ENCODE assay signal across 14 cellular contexts in genomic region chr5:96952118-96952750, GRCh38. TPM values are rescaled to one million over a fixed set of nuclear protein-coding genes. Genes with fewer than 3 reads are reported as not detected.
DNase-seq lines count a peak whose midpoint lies in the region; ATAC-seq, FAIRE-seq and TF ChIP-seq lines count a peak whose summit lies in the region.
"Had no signal": no experiment of that assay in that cellular context is flagged by ENCODE, and none has a peak within 500 bp of the region (broad histone marks: within the 10 kb centered on the region; RNA-seq: fewer than 3 reads in every experiment).

No MANE protein-coding gene starts in this region.

- H3F3A ChIP-seq in SU-DHL-6 (ENCODE audit: insufficient read depth) (peaks cover 45% of the 10 kb centered on the region), MM.1S (ENCODE audit: insufficient read depth, low read length) (0 out of 2 replicates have a peak, but pooled peaks cover under 1% of the 10 kb centered on the region)

- H3K4me3 Mint-ChIP-seq in CD8-positive, alpha-beta T cell: no peak overlapping the region
- H3K4me3 Mint-ChIP-seq in natural killer cell: no peak overlapping the region

- TF ChIP-seq EP300 in esophagus muscularis mucosa (IDR thresholded peaks at IDR 0.05): no peak

- no peak for TF ChIP-seq POLR2A in esophagus muscularis mucosa (IDR thresholded peaks at IDR 0.05; ENCODE audit: low read depth)
- no peak for TF ChIP-seq POLR2A in GM12891 (IDR thresholded peaks at IDR 0.05; ENCODE audit: low read depth, low read length)

- 68% methylated on average over 3 of the region's 3 CpGs for WGBS in esophagus muscularis mucosa

- no peak overlapping the region for H3K4me3 ChIP-seq in CD8-positive, alpha-beta T cell (ENCODE audit: low read depth, low read length)
- no peak overlapping the region for H3K4me3 ChIP-seq in SU-DHL-6 (ENCODE audit: insufficient read depth, low read length, poor library complexity, severe bottlenecking)
- no peak overlapping the region for H3K4me3 ChIP-seq in esophagus muscularis mucosa
- no peak overlapping the region for H3K4me3 ChIP-seq in MM.1S (ENCODE audit: low read length)
- no peak overlapping the region for H3K4me3 ChIP-seq in effector memory CD4-positive, alpha-beta T cell (ENCODE audit: insufficient read depth, low read depth, low read length, poor library complexity, severe bottlenecking)
- H3K4me3 ChIP-seq: BLaER1, prostate gland had no signal

- H2AFZ ChIP-seq in SU-DHL-6 (ENCODE audit: low read depth, low read length, severe bottlenecking) (no peak overlapping the region), MM.1S (ENCODE audit: low read length) (no peak overlapping the region)

- no peak for ATAC-seq in CD8-positive, alpha-beta T cell
- no peak for ATAC-seq in natural killer cell

- peak overlapping the region; percentile 28 for H3K4me2 ChIP-seq in SU-DHL-6 (ENCODE audit: low read depth, low read length, poor library complexity, severe bottlenecking)
- no peak overlapping the region for H3K4me2 ChIP-seq in MM.1S (ENCODE audit: low read depth, low read length)
- H3K4me2 ChIP-seq: BLaER1 had no signal

- H3K9me2 ChIP-seq in SU-DHL-6 (replicated peaks; ENCODE audit: insufficient read depth, low read length) (no peaks in the 10 kb centered on the region), MM.1S (replicated peaks; ENCODE audit: insufficient read depth, low read length) (no peaks in the 10 kb centered on the region)

- TF ChIP-seq CTCF in CD8-positive, alpha-beta T cell (IDR thresholded peaks at IDR 0.05): no peak
- TF ChIP-seq CTCF in SU-DHL-6 (IDR thresholded peaks at IDR 0.05; ENCODE audit: insufficient read depth, low read length, poor library complexity, severe bottlenecking) (no peak), esophagus muscularis mucosa (IDR thresholded peaks at IDR 0.05) (no peak), natural killer cell (IDR thresholded peaks at IDR 0.05) (no peak), MM.1S (IDR thresholded peaks at IDR 0.05; ENCODE audit: low read length) (no peak)

- CTCF ChIA-PET in CD8-positive, alpha-beta T cell (lab: Charles Lee): interaction anchor here (0.7 kb wide), 1 partner anchor 57 kb away, joined by 3 read pairs; no protein-coding TSS in a partner anchor

- no peak for DNase-seq in CD8-positive, alpha-beta T cell
- no peak for DNase-seq in esophagus muscularis mucosa (ENCODE audit: extremely low spot score)
- no peak for DNase-seq in natural killer cell
- DNase-seq in MM.1S: no peak
- DNase-seq in NCI-H82 treated with DMSO at 0.1 percent for 48 hours (lab: John Stamatoyannopoulos, UW; ENCODE audit: unreplicated experiment): no peak
- DNase-seq in GM12891 (ENCODE audit: insufficient read length, low spot score): no peak
- DNase-seq in effector memory CD4-positive, alpha-beta T cell: no peak
- DNase-seq: NCI-H2081 treated with DMSO at 0.1 percent for 48 hours; stimulated activated CD4-positive, alpha-beta T cell treated with anti-CD3 and anti-CD28 coated beads, Interleukin-2, amount 100 ng/mL, for 24 hours had no signal

- no peaks in the 10 kb centered on the region for H3K36me3 ChIP-seq in CD8-positive, alpha-beta T cell (ENCODE audit: insufficient read depth, low read length)
- H3K36me3 ChIP-seq in SU-DHL-6 (ENCODE audit: low read length) (peaks cover 8% of the 10 kb centered on the region), esophagus muscularis mucosa (no peaks in the 10 kb centered on the region), MM.1S (replicated peaks; ENCODE audit: insufficient read depth, low read length) (no peaks in the 10 kb centered on the region)
- peaks cover 7% of the 10 kb centered on the region for H3K36me3 ChIP-seq in effector memory CD4-positive, alpha-beta T cell (ENCODE audit: control insufficient read depth, insufficient read depth, low read length)
- H3K36me3 ChIP-seq: prostate gland had no signal

- peaks cover 53% of the 10 kb centered on the region for H3K4me1 ChIP-seq in CD8-positive, alpha-beta T cell (ENCODE audit: insufficient read depth, low read length)
- H3K4me1 ChIP-seq in esophagus muscularis mucosa: peaks cover 13 to 30% (median 24%) of the 10 kb centered on the region in 4 donors
- H3K4me1 ChIP-seq in MM.1S (ENCODE audit: low read length): no peaks in the 10 kb centered on the region
- H3K4me1 ChIP-seq in effector memory CD4-positive, alpha-beta T cell (ENCODE audit: control insufficient read depth, insufficient read depth, low read length, poor library complexity, severe bottlenecking): peaks cover 15% of the 10 kb centered on the region

- POLR2A ChIA-PET in CD8-positive, alpha-beta T cell (lab: Charles Lee): interaction anchor here (1.1 to 1.4 kb wide), 2 partner anchors 9 to 20 kb away, joined by 3 to 4 read pairs; no protein-coding TSS in a partner anchor

- H4K20me1 ChIP-seq in SU-DHL-6 (ENCODE audit: low read depth, low read length) (0 out of 2 replicates have a peak, but pooled peaks cover 10% of the 10 kb centered on the region), MM.1S (ENCODE audit: insufficient read depth, low read length) (0 out of 2 replicates have a peak, but pooled peaks cover 2% of the 10 kb centered on the region)

- H3K4me1 Mint-ChIP-seq in CD8-positive, alpha-beta T cell (ENCODE audit: low read depth): peaks cover 82% of the 10 kb centered on the region
- peaks cover 73 to 74% of the 10 kb centered on the region in 2 donors for H3K4me1 Mint-ChIP-seq in natural killer cell

- FAIRE-seq in GM12891 (lab: Jason Lieb, UNC): no peak
- FAIRE-seq: bronchial epithelial cell, H1 had no signal

- intact Hi-C loops in CD8-positive, alpha-beta T cell (cut with DNase I, micrococcal nuclease): no loop called here
- intact Hi-C loops in esophagus muscularis mucosa (cut with DNase I): no loop called here
- intact Hi-C loops in natural killer cell (cut with micrococcal nuclease): no loop called here

- no peaks in the 10 kb centered on the region for H3K27me3 Mint-ChIP-seq in CD8-positive, alpha-beta T cell (ENCODE audit: low read depth)
- H3K27me3 Mint-ChIP-seq in natural killer cell (ENCODE audit: low read depth in 2 of 2): no peaks in the 10 kb centered on the region

- peaks cover 20% of the 10 kb centered on the region for H3K36me3 Mint-ChIP-seq in CD8-positive, alpha-beta T cell
- no peaks in the 10 kb centered on the region for H3K36me3 Mint-ChIP-seq in natural killer cell

- H3K9me3 ChIP-seq in CD8-positive, alpha-beta T cell (ENCODE audit: low read length): no peaks in the 10 kb centered on the region
- H3K9me3 ChIP-seq in SU-DHL-6 (ENCODE audit: insufficient read depth, low read length) (no peaks in the 10 kb centered on the region), esophagus muscularis mucosa (no peaks in the 10 kb centered on the region), MM.1S (replicated peaks; ENCODE audit: insufficient read depth, low read length) (no peaks in the 10 kb centered on the region)
- no peaks in the 10 kb centered on the region for H3K9me3 ChIP-seq in effector memory CD4-positive, alpha-beta T cell (ENCODE audit: control insufficient read depth, low read length)
- H3K9me3 ChIP-seq: prostate gland had no signal

- peak overlapping the region; percentile 86 for H3K27ac Mint-ChIP-seq in CD8-positive, alpha-beta T cell
- peak overlapping the region; percentile 77 to 86 for H3K27ac Mint-ChIP-seq in natural killer cell

- no peak overlapping the region for H3K27ac ChIP-seq in CD8-positive, alpha-beta T cell (ENCODE audit: low read depth, low read length)
- H3K27ac ChIP-seq in SU-DHL-6 (ENCODE audit: low read depth, low read length): peak overlapping the region; percentile 52; the same call in 1 of the 2 replicates
- peak overlapping the region in 3 of 4 donors; percentile 61 to 75 (median 69) for H3K27ac ChIP-seq in esophagus muscularis mucosa (replicated peaks in 1 of 4)
- H3K27ac ChIP-seq in MM.1S (ENCODE audit: low read length): no peak overlapping the region
- H3K27ac ChIP-seq in effector memory CD4-positive, alpha-beta T cell (ENCODE audit: insufficient read depth, low read length, poor library complexity, severe bottlenecking): no peak overlapping the region
- H3K27ac ChIP-seq: BLaER1 had no signal

- no peaks in the 10 kb centered on the region for H3K9me3 Mint-ChIP-seq in CD8-positive, alpha-beta T cell
- H3K9me3 Mint-ChIP-seq in natural killer cell: no peaks in the 10 kb centered on the region

- no peaks in the 10 kb centered on the region for H3K27me3 ChIP-seq in CD8-positive, alpha-beta T cell (ENCODE audit: insufficient read depth, low read length)
- no peaks in the 10 kb centered on the region for H3K27me3 ChIP-seq in SU-DHL-6 (ENCODE audit: low read length)
- H3K27me3 ChIP-seq in esophagus muscularis mucosa: no peaks in the 10 kb centered on the region
- no peaks in the 10 kb centered on the region for H3K27me3 ChIP-seq in MM.1S (replicated peaks; ENCODE audit: insufficient read depth, low read length)
- no peaks in the 10 kb centered on the region for H3K27me3 ChIP-seq in effector memory CD4-positive, alpha-beta T cell (replicated peaks; ENCODE audit: control insufficient read depth, insufficient read depth, low read length, poor library complexity, severe bottlenecking)
- H3K27me3 ChIP-seq: BLaER1 had no signal

- H3K79me2 ChIP-seq in SU-DHL-6 (ENCODE audit: insufficient read depth, low read length): peaks cover 96% of the 10 kb centered on the region
- H3K79me2 ChIP-seq in MM.1S (ENCODE audit: low read length): peaks cover 80% of the 10 kb centered on the region

- H3K9ac ChIP-seq in SU-DHL-6 (ENCODE audit: low read length) (no peak overlapping the region), MM.1S (ENCODE audit: low read length) (no peak overlapping the region)
- H3K9ac ChIP-seq: BLaER1 had no signal

TF ChIP-seq in GM12891, 5 proteins besides CTCF, POLR2A, EP300 and RAD21:
- TF ChIP-seq POU2F2 (IDR thresholded peaks at IDR 0.05; ENCODE audit: low read depth, low read length) (no peak), PAX5 (IDR thresholded peaks at IDR 0.05; ENCODE audit: insufficient read depth, low read length, severe bottlenecking) (no peak), POLR2AphosphoS5 (IDR thresholded peaks at IDR 0.05; ENCODE audit: low read depth, low read length) (no peak), SPI1 (IDR thresholded peaks at IDR 0.05; ENCODE audit: low read depth, low read length) (no peak), TAF1 (IDR thresholded peaks at IDR 0.05; ENCODE audit: low read depth, low read length) (no peak)

RNA-seq across cellular contexts. Expression of gene LNPEP, which starts 16.4 kb away (rescaled TPM):
- total RNA-seq in CD8-positive, alpha-beta T cell: 10 to 100 TPM; 49.5 to 49.6 TPM
- total RNA-seq in esophagus muscularis mucosa (10 to 100 TPM; 55.2 to 80.2 (median 65.6) TPM), natural killer cell (100 to 1,000 TPM; 126 to 162 (median 135) TPM)
- polyA plus RNA-seq in GM12891 (2012; ENCODE audit: low read depth, missing spikeins): 9.2 TPM

Comparison
In these comparisons a context has a peak if more than half of its experiments do, and no peak if none do; other contexts are left out.
1. H3K27ac ChIP-seq: peak in SU-DHL-6 (single experiment) and esophagus muscularis mucosa (3 of 4); none in CD8-positive, alpha-beta T cell (single experiment), MM.1S (single experiment) and effector memory CD4-positive, alpha-beta T cell (single experiment).